ENCODE assay signal across 8 cellular contexts in the genomic region with DNA sequence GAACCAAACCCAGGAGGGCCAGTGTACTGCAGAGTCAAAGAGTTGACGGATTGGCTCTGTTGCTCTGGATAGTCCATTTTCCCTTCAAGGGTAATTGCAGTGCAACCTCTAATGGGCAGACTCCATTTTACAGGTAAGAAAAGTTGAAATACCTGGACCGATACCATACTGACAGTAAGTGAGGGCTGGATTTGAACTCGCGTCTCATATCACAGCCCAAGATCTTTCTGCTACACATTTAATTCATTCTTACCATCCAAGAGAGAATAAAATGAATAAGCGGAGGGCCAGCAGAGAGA. TPM values are rescaled to one million over a fixed set of nuclear protein-coding genes. Genes with fewer than 3 reads are reported as not detected.
DNase-seq lines count a peak whose midpoint lies in the region; ATAC-seq and TF ChIP-seq lines count a peak whose summit lies in the region.

No MANE protein-coding gene starts in this region.

- 0 to 100% methylated on average over 1 of the region's 5 CpGs for WGBS in mesodermal cell (ENCODE audit: insufficient coverage in 2 of 2), 2 experiments

- peak overlapping the region; percentile 89 to 96 (median 91) for H3K27ac Mint-ChIP-seq in brain

- no peaks in the 10 kb centered on the region for H3K9me3 ChIP-seq in mesodermal cell (ENCODE audit: control insufficient read depth, low read length)

- H3K36me3 ChIP-seq in mesodermal cell (ENCODE audit: control insufficient read depth, insufficient read depth, low read length) = peaks cover 14% of the 10 kb centered on the region

- ATAC-seq in HG03521 (IDR thresholded peaks at IDR 0.05; ENCODE audit: unreplicated experiment) = no peak
- ATAC-seq in HG02763 (IDR thresholded peaks at IDR 0.05; ENCODE audit: unreplicated experiment) = no peak

- H3K4me3 ChIP-seq in HFF-Myc (replicated peaks; ENCODE audit: low read depth, low read length) (peak overlapping the region; percentile 81), mesodermal cell (ENCODE audit: extremely low read depth, insufficient read depth, low read length, poor library complexity, severe bottlenecking) (peak overlapping the region; percentile 81)

- TF ChIP-seq CTCF in 22Rv1 (IDR thresholded peaks at IDR 0.05) = no peak
- no peak for TF ChIP-seq CTCF in HFF-Myc (IDR thresholded peaks at IDR 0.05; ENCODE audit: low read depth, low read length, missing control alignments)
- TF ChIP-seq CTCF in brain (conservative IDR thresholded peaks at IDR 0.05) = no peak

- H3K27ac ChIP-seq in 22Rv1 (peak overlapping the region; percentile 72), mesodermal cell (ENCODE audit: low read depth, low read length, severe bottlenecking) (no peak overlapping the region)

- H3K4me1 Mint-ChIP-seq in brain = peaks cover 37% of the 10 kb centered on the region

- H3K4me3 Mint-ChIP-seq in brain = peak overlapping the region; percentile 88 to 93 (median 91)

- no peak for DNase-seq in HFF-Myc (ENCODE audit: extremely low read depth, low read depth)
- no peak for DNase-seq in SKM-1 treated with dmso at 0.1 percent for 144 hours (lab: John Stamatoyannopoulos, UW; ENCODE audit: unreplicated experiment)
- no peak for DNase-seq in 8988T

- H3K4me1 ChIP-seq in mesodermal cell (ENCODE audit: control insufficient read depth, insufficient read depth, low read length, poor library complexity, severe bottlenecking) = no peaks in the 10 kb centered on the region

- H3K36me3 Mint-ChIP-seq in brain = peaks cover 14% of the 10 kb centered on the region

- peaks cover 0 to 6% (median 0%) of the 10 kb centered on the region in 5 experiments for H3K9me3 Mint-ChIP-seq in brain

- peaks cover 3% of the 10 kb centered on the region for H3K27me3 Mint-ChIP-seq in brain

RNA-seq across cellular contexts. Expression of a gene that starts 0.4 kb away (rescaled TPM):
- 41.0 TPM for polyA plus RNA-seq in brain (ENCODE audit: insufficient read depth, low read depth, low replicate concordance)
- polyA plus RNA-seq in mesodermal cell (2013, experiment 1 of 2) = 70.8 TPM
- polyA plus RNA-seq in mesodermal cell (2013, experiment 2 of 2) = 69.3 TPM

RNA-seq across cellular contexts. Expression of a gene that starts 7.7 kb away (rescaled TPM):
- 2.6 TPM for polyA plus RNA-seq in brain (ENCODE audit: insufficient read depth, low read depth, low replicate concordance)
- polyA plus RNA-seq in mesodermal cell (2013, experiment 1 of 2) = 12.3 TPM
- 13.0 TPM for polyA plus RNA-seq in mesodermal cell (2013, experiment 2 of 2)
